34 cellular contexts compared by ENCODE assay signal in genomic region chr5:127776477-127776876, GRCh38.
"Had no signal": no experiment of that assay in that cellular context is flagged by ENCODE, and none has a peak within 500 bp of the region (broad histone marks: within the 10 kb centered on the region; RNA-seq: fewer than 3 reads in every experiment).

No MANE protein-coding gene starts in this region.

- H3K27me3 ChIP-seq: MG63 had no signal

- DNase-seq: Karpas-422, Kasumi-1, MG63, MM.1S, MV-4-11, NCI-H1048, NCI-H1092, NCI-H1092 treated with DMSO at 0.1 percent for 48 hours, NCI-H1105, NCI-H1105 treated with DMSO at 0.1 percent for 48 hours, NCI-H1417, NCI-H1417 treated with DMSO at 0.1 percent for 48 hours, NCI-H1436, NCI-H1436 treated with DMSO at 0.1 percent for 48 hours, NCI-H146, NCI-H1694, NCI-H1694 treated with DMSO at 0.1 percent for 48 hours, NCI-H187, NCI-H187 treated with DMSO at 0.1 percent for 48 hours, NCI-H1930, NCI-H2029, NCI-H2029 treated with DMSO at 0.1 percent for 48 hours, NCI-H2081, NCI-H2081 treated with DMSO at 0.1 percent for 48 hours, NCI-H2107, NCI-H2171, NCI-H2171 treated with DMSO at 0.1 percent for 48 hours, NCI-H2227 treated with DMSO at 0.1 percent for 48 hours, NCI-H226, NCI-H345, NCI-H446, NCI-H446 treated with DMSO at 0.1 percent for 48 hours, NCI-H510A, NCI-H510A treated with DMSO at 0.1 percent for 48 hours had no signal

- H3K4me3 ChIP-seq: MG63 had no signal

- H3K36me3 ChIP-seq: MG63 had no signal
